In the genomic region with DNA sequence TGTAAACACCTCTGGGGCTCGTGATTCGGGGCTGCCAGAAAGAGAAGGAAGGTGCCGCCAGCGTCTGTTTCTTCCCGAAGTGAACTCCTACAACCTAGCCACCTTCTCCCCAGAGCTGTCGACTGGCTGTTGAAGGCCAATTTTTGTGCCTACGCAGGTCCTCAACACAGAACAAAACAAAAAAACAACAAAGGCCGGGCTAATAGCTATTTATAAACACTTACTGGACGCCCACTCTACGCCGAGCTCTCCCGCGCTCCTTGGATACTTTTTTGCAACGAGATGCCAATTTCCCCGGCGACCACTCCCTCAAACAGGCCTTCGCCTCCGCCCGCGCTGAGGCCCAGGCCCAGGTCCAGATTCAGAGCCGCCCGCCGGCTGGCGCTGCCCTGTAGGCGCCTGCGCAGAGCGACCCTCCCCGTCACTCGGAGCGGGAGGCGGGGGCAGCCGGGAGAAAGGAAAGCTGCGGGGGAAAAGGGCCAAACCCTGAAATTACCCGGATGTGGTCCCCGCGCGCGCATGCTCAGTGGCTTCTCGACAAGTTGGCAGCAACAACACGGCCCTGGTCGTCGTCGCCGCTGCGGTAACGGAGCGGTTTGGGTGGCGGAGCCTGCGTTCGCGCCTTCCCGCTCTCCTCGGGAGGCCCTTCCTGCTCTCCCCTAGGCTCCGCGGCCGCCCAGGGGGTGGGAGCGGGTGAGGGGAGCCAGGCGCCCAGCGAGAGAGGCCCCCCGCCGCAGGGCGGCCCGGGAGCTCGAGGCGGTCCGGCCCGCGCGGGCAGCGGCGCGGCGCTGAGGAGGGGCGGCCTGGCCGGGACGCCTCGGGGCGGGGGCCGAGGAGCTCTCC, we compare ENCODE assay signal across 8 cellular contexts. TPM values are rescaled to one million over a fixed set of nuclear protein-coding genes. Genes with fewer than 3 reads are reported as not detected.
DNase-seq lines count a peak whose midpoint lies in the region; TF ChIP-seq lines count a peak whose summit lies in the region.

A gene (plus strand): TSS at position 520 of the 843 bp plus-strand sequence. CDS start 16,834 bp downstream, outside the sequence.

- DNase-seq in CMK (ENCODE audit: low read depth) (peak; percentile 78), GM20000 (ENCODE audit: low spot score) (peak; percentile 97), HS-5 (ENCODE audit: low read depth) (peak; percentile 69), NK-92 (lab: John Stamatoyannopoulos, UW; ENCODE audit: unreplicated experiment) (peak; percentile 91), lung microvascular endothelial cell (ENCODE audit: low read depth in 2 of 2) (peak; percentile 97 to 98)
- DNase-seq in effector CD8-positive, alpha-beta T cell (lab: John Stamatoyannopoulos, UW) = peak; percentile 98
- DNase-seq in stimulated activated CD4-positive, alpha-beta T cell treated with anti-CD3 and anti-CD28 coated beads, TNF-alpha, amount 100 ng/mL, for 4 hours (ENCODE audit: low read depth in 3 of 3) = peak; percentile 96 to 99 (median 98)

- POLR2A ChIA-PET in activated CD8-positive, alpha-beta memory T cell treated with anti-CD3 and anti-CD28 coated beads for 36 hours (lab: Charles Lee) = interaction anchor here (0.8 to 1.9 kb wide), 11 partner anchors 9 to 167 kb away, joined by 3 to 18 read pairs (median 5); a partner anchor contains a TSS

- no peak for TF ChIP-seq CTCF in GM20000 (IDR thresholded peaks at IDR 0.05; ENCODE audit: extremely low read depth, missing control alignments)

- CTCF ChIA-PET in activated CD8-positive, alpha-beta memory T cell treated with anti-CD3 and anti-CD28 coated beads for 36 hours (lab: Charles Lee) = interaction anchor here (1.1 to 1.2 kb wide), 2 partner anchors 151 to 196 kb away, joined by 5 read pairs; no protein-coding TSS in a partner anchor

RNA-seq across cellular contexts. Expression of the gene that starts here (rescaled TPM):
- total RNA-seq in activated CD8-positive, alpha-beta memory T cell treated with anti-CD3 and anti-CD28 coated beads for 36 hours = 10 to 100 TPM; 75.3 to 78.6 TPM
- total RNA-seq in lung microvascular endothelial cell = 22.9 and 46.4 TPM in 2 replicates

Comparison
In these comparisons a context has a peak if more than half of its experiments do, and no peak if none do; other contexts are left out.
1. Peak in every context shown above with its lines: DNase-seq.